ENCODE assay signal across 1 cellular context in the genomic region with DNA sequence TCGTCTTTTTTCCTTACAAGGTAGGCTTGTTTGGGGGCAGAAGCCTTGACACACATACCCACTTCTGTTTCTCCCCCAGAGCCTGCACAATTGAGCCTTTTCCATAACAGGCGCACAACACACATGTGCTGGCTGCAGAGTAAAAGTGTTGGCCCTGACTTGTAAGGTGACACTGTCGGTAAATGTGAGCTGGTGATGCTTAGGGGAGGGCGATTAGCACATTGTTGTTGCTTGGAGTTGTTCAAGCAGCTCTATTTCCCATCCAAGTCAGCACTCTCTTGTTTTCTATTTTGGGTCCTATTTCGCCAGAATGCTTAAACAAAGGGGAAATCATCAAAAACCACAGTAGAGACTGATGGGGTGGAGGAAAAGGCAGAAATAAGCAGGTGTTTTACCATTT.
TF ChIP-seq lines count a peak whose summit lies in the region.

No MANE protein-coding gene starts in this region.

TF ChIP-seq in K562, 482 proteins besides CTCF, POLR2A, EP300 and RAD21:
- TF ChIP-seq HSF4 (CRISPR knock-in tag; IDR thresholded peaks at IDR 0.05; ENCODE audit: borderline replicate concordance), result no peak
- no peak for TF ChIP-seq KDM2B (CRISPR knock-in tag; IDR thresholded peaks at IDR 0.05)
- no peak for TF ChIP-seq XRCC5 (IDR thresholded peaks at IDR 0.05; ENCODE audit: low read depth, low read length)
- TF ChIP-seq KDM1A (IDR thresholded peaks at IDR 0.05), result no peak
- no peak for TF ChIP-seq WHSC1 (IDR thresholded peaks at IDR 0.05; ENCODE audit: low read length)
- TF ChIP-seq, protein P1, sequence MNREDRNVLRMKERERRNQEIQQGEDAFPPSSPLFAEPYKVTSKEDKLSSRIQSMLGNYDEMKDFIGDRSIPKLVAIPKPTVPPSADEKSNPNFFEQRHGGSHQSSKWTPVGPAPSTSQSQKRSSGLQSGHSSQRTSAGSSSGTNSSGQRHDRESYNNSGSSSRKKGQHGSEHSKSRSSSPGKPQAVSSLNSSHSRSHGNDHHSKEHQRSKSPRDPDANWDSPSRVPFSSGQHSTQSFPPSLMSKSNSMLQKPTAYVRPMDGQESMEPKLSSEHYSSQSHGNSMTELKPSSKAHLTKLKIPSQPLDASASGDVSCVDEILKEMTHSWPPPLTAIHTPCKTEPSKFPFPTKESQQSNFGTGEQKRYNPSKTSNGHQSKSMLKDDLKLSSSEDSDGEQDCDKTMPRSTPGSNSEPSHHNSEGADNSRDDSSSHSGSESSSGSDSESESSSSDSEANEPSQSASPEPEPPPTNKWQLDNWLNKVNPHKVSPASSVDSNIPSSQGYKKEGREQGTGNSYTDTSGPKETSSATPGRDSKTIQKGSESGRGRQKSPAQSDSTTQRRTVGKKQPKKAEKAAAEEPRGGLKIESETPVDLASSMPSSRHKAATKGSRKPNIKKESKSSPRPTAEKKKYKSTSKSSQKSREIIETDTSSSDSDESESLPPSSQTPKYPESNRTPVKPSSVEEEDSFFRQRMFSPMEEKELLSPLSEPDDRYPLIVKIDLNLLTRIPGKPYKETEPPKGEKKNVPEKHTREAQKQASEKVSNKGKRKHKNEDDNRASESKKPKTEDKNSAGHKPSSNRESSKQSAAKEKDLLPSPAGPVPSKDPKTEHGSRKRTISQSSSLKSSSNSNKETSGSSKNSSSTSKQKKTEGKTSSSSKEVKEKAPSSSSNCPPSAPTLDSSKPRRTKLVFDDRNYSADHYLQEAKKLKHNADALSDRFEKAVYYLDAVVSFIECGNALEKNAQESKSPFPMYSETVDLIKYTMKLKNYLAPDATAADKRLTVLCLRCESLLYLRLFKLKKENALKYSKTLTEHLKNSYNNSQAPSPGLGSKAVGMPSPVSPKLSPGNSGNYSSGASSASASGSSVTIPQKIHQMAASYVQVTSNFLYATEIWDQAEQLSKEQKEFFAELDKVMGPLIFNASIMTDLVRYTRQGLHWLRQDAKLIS (CRISPR knock-in tag; IDR thresholded peaks at IDR 0.05), result no peak
- TF ChIP-seq TRIM28 (IDR thresholded peaks at IDR 0.05), result no peak
- no peak for TF ChIP-seq HDAC2 (IDR thresholded peaks at IDR 0.05)
- TF ChIP-seq ZSCAN32 (CRISPR knock-in tag; IDR thresholded peaks at IDR 0.05), result no peak
- TF ChIP-seq MTA2 (IDR thresholded peaks at IDR 0.05; ENCODE audit: low read depth), result no peak
- no peak for TF ChIP-seq TBP (optimal IDR thresholded peaks at IDR 0.05; ENCODE audit: low read depth, low read length)
- TF ChIP-seq, protein P2, sequence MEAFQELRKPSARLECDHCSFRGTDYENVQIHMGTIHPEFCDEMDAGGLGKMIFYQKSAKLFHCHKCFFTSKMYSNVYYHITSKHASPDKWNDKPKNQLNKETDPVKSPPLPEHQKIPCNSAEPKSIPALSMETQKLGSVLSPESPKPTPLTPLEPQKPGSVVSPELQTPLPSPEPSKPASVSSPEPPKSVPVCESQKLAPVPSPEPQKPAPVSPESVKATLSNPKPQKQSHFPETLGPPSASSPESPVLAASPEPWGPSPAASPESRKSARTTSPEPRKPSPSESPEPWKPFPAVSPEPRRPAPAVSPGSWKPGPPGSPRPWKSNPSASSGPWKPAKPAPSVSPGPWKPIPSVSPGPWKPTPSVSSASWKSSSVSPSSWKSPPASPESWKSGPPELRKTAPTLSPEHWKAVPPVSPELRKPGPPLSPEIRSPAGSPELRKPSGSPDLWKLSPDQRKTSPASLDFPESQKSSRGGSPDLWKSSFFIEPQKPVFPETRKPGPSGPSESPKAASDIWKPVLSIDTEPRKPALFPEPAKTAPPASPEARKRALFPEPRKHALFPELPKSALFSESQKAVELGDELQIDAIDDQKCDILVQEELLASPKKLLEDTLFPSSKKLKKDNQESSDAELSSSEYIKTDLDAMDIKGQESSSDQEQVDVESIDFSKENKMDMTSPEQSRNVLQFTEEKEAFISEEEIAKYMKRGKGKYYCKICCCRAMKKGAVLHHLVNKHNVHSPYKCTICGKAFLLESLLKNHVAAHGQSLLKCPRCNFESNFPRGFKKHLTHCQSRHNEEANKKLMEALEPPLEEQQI (IDR thresholded peaks at IDR 0.05), result no peak
- TF ChIP-seq MCM7 (IDR thresholded peaks at IDR 0.05), result no peak
- TF ChIP-seq EHMT2 (IDR thresholded peaks at IDR 0.05), result no peak
- no peak for TF ChIP-seq GTF2A2 (tag; IDR thresholded peaks at IDR 0.05)
- no peak for TF ChIP-seq PTRF (tag; IDR thresholded peaks at IDR 0.05)
- no peak for TF ChIP-seq TARDBP (IDR thresholded peaks at IDR 0.05)
